Comparison of ENCODE assay signal across 31 cellular contexts in the genomic region with DNA sequence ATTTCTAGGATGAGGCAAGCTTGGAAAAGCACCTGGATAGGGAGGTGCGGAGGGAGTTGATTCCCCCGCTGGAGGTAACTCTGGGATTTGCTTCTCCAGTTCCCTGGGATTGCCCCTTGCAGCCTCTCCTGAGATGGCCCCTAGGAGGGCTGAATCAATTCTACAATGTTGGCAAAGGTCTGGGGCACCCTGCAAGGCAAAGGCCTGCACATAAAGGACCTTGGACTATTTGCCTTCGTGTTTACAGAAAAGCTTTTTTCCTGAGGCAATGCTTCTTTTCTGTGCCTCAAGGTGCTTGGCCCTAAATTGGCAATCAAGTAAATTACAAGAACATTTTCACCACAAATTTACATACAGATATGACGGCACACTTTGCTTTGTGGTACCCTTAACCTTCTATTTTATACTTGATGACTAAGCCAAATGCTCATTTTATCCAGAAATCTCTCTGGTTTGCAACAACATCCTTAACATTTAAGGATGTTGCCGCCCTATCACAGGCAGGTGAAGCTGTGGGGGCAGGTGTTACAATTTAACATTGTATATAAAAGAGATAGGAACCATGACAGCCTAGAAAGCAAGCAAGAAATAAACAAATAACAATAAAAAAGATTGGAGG. TPM values are rescaled to one million over a fixed set of nuclear protein-coding genes. Genes with fewer than 3 reads are reported as not detected.
"Had no signal": no experiment of that assay in that cellular context is flagged by ENCODE, and none has a peak within 500 bp of the region (broad histone marks: within the 10 kb centered on the region; RNA-seq: fewer than 3 reads in every experiment).

No MANE protein-coding gene starts in this region.

- DNase-seq: colonic mucosa; effector CD8-positive, alpha-beta T cell; endodermal cell; gastrocnemius medialis; head of caudate nucleus; mesenchymal stem cell; mucosa of descending colon; naive B cell; stimulated activated CD4-positive, alpha-beta T cell treated with anti-CD3 and anti-CD28 coated beads, Interleukin-12 subunit alpha, Interleukin-12 subunit beta, amount 100 ng/mL, for 4 hours; stimulated activated CD4-positive, alpha-beta T cell treated with anti-CD3 and anti-CD28 coated beads, Interleukin-1b, Interleukin-23, amount 100 ng/mL, for 48 hours; stimulated activated CD4-positive, alpha-beta T cell treated with anti-CD3 and anti-CD28 coated beads, Interleukin-4, amount 100 ng/mL, for 24 hours; stimulated activated naive CD8-positive, alpha-beta T cell treated with anti-CD3 and anti-CD28 coated beads, Interleukin-15, Interleukin-2, amounts not matched to agents 100 U/mL and 50 U/mL, for 24 hours; upper lobe of left lung had no signal

- H3K27me3 Mint-ChIP-seq: dendritic cell treated with granulocyte-macrophage colony-stimulating factor and Interleukin-4, amounts not matched to agents 40 ng/mL and 50 ng/mL, for 4 days; naive B cell; progenitor cell of endocrine pancreas; stimulated activated memory B cell treated with anti-CD40 and anti-IgM and Interleukin-4, amounts not matched to agents 10 μg/mL and 1 μg/mL and 100 μg/mL, for 72 hours had no signal

- H3K36me3 Mint-ChIP-seq: mesothelial cell of epicardium, naive B cell had no signal

- H3K4me3 ChIP-seq: colonic mucosa, gastrocnemius medialis, mucosa of descending colon, neural progenitor cell, smooth muscle cell, thoracic aorta, tibial nerve, upper lobe of left lung had no signal

- H3K9me3 ChIP-seq: colonic mucosa, gastrocnemius medialis, mucosa of descending colon, thoracic aorta, tibial nerve, upper lobe of left lung had no signal

- H3K9me3 Mint-ChIP-seq: dendritic cell treated with granulocyte-macrophage colony-stimulating factor and Interleukin-4, amounts not matched to agents 40 ng/mL and 50 ng/mL, for 4 days; endodermal cell; mesothelial cell of epicardium; nephron; neural progenitor cell; stimulated activated memory B cell treated with anti-CD40 and anti-IgM and Interleukin-4, amounts not matched to agents 10 μg/mL and 1 μg/mL and 100 μg/mL, for 72 hours had no signal

- H3K36me3 ChIP-seq: colonic mucosa, gastrocnemius medialis, neural progenitor cell, thoracic aorta, tibial nerve, upper lobe of left lung had no signal

- H3K4me1 Mint-ChIP-seq: endodermal cell; mesothelial cell of epicardium; nephron; stimulated activated memory B cell treated with anti-CD40 and anti-IgM and Interleukin-4, amounts not matched to agents 10 μg/mL and 1 μg/mL and 100 μg/mL, for 72 hours had no signal

- H3K9ac ChIP-seq: neural progenitor cell, parathyroid adenoma had no signal

- H3K27ac Mint-ChIP-seq: dendritic cell treated with granulocyte-macrophage colony-stimulating factor and Interleukin-4, amounts not matched to agents 40 ng/mL and 50 ng/mL, for 4 days; endodermal cell; mesothelial cell of epicardium; nephron; neural progenitor cell; progenitor cell of endocrine pancreas; stimulated activated memory B cell treated with anti-CD40 and anti-IgM and Interleukin-4, amounts not matched to agents 10 μg/mL and 1 μg/mL and 100 μg/mL, for 72 hours had no signal

- H3K4me3 Mint-ChIP-seq: dendritic cell treated with granulocyte-macrophage colony-stimulating factor and Interleukin-4, amounts not matched to agents 40 ng/mL and 50 ng/mL, for 4 days; endodermal cell; mesothelial cell of epicardium; naive B cell; nephron; neural progenitor cell; stimulated activated memory B cell treated with anti-CD40 and anti-IgM and Interleukin-4, amounts not matched to agents 10 μg/mL and 1 μg/mL and 100 μg/mL, for 72 hours had no signal

- H3K27me3 ChIP-seq: colonic mucosa, gastrocnemius medialis, neural progenitor cell, tibial nerve, upper lobe of left lung had no signal

- H3K4me1 ChIP-seq: colonic mucosa, gastrocnemius medialis, neural progenitor cell, parathyroid adenoma, tibial nerve, upper lobe of left lung had no signal

- ATAC-seq: esophagus mucosa; gastrocnemius medialis; mucosa of descending colon; sciatic nerve; stimulated activated memory B cell treated with anti-CD40 and anti-IgM and Interleukin-4, amounts not matched to agents 10 μg/mL and 1 μg/mL and 100 μg/mL, for 72 hours; stimulated activated naive CD8-positive, alpha-beta T cell treated with anti-CD3 and anti-CD28 coated beads, Interleukin-15, Interleukin-2, amounts not matched to agents 100 U/mL and 50 U/mL, for 24 hours had no signal

- H3K27ac ChIP-seq: colonic mucosa, epithelial cell of prostate, gastrocnemius medialis, neural progenitor cell, parathyroid adenoma, thoracic aorta, tibial nerve, upper lobe of left lung had no signal

RNA-seq across cellular contexts. Expression of gene MIP, which starts 45.5 kb away (rescaled TPM):
- total RNA-seq: colonic mucosa, endodermal cell, esophagus mucosa, gastrocnemius medialis, glomerular endothelial cell, lower leg skin, mesothelial cell of epicardium, mucosa of descending colon, osteoblast, progenitor cell of endocrine pancreas, sciatic nerve, smooth muscle cell, thoracic aorta, tibial nerve, upper lobe of left lung had no signal
- polyA plus RNA-seq: keratinocyte, smooth muscle cell had no signal

RNA-seq across cellular contexts. Expression of gene APOF, which starts 46.3 kb away (rescaled TPM):
- total RNA-seq: endodermal cell, esophagus mucosa, glomerular endothelial cell, lower leg skin, lung microvascular endothelial cell, mesothelial cell of epicardium, mucosa of descending colon, osteoblast, progenitor cell of endocrine pancreas, sciatic nerve, smooth muscle cell, thoracic aorta, tibial nerve had no signal
- polyA plus RNA-seq: keratinocyte, smooth muscle cell had no signal
